Comparison of ENCODE assay signal across 1 cellular context in genomic region chr22:22879675-22880029, GRCh38.
A peak's percentile ranks its signal among the peaks of the same experiment; 100 is the strongest.
TF ChIP-seq lines count a peak whose summit lies in the region.

No MANE protein-coding gene starts in this region.

TF ChIP-seq in K562, 482 proteins besides CTCF, POLR2A, EP300 and RAD21 (continued from another document):
- no peak for TF ChIP-seq ID3 (CRISPR knock-in tag; IDR thresholded peaks at IDR 0.05)
- no peak for TF ChIP-seq ID3 (tag; IDR thresholded peaks at IDR 0.05)
- TF ChIP-seq, protein P1, sequence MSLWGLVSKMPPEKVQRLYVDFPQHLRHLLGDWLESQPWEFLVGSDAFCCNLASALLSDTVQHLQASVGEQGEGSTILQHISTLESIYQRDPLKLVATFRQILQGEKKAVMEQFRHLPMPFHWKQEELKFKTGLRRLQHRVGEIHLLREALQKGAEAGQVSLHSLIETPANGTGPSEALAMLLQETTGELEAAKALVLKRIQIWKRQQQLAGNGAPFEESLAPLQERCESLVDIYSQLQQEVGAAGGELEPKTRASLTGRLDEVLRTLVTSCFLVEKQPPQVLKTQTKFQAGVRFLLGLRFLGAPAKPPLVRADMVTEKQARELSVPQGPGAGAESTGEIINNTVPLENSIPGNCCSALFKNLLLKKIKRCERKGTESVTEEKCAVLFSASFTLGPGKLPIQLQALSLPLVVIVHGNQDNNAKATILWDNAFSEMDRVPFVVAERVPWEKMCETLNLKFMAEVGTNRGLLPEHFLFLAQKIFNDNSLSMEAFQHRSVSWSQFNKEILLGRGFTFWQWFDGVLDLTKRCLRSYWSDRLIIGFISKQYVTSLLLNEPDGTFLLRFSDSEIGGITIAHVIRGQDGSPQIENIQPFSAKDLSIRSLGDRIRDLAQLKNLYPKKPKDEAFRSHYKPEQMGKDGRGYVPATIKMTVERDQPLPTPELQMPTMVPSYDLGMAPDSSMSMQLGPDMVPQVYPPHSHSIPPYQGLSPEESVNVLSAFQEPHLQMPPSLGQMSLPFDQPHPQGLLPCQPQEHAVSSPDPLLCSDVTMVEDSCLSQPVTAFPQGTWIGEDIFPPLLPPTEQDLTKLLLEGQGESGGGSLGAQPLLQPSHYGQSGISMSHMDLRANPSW (CRISPR knock-in tag; IDR thresholded peaks at IDR 0.05), result peak; percentile 7; the same call in 1 of the 2 replicates
